11 cellular contexts compared by ENCODE assay signal in genomic region chr17:12730931-12731521, GRCh38. TPM values are rescaled to one million over a fixed set of nuclear protein-coding genes. Genes with fewer than 3 reads are reported as not detected.
DNase-seq lines count a peak whose midpoint lies in the region; ATAC-seq and TF ChIP-seq lines count a peak whose summit lies in the region.
"Had no signal": no experiment of that assay in that cellular context is flagged by ENCODE, and none has a peak within 500 bp of the region (broad histone marks: within the 10 kb centered on the region; RNA-seq: fewer than 3 reads in every experiment).

No MANE protein-coding gene starts in this region.

- no peak overlapping the region for H3K9ac ChIP-seq in skeletal muscle satellite cell (ENCODE audit: low read depth, low read length)

- no peaks in the 10 kb centered on the region for H3K27me3 ChIP-seq in skeletal muscle satellite cell (ENCODE audit: control insufficient read depth, insufficient read depth, low read length)
- H3K27me3 ChIP-seq: spleen had no signal

- TF ChIP-seq CTCF in choroid plexus epithelial cell (conservative IDR thresholded peaks at IDR 0.05; ENCODE audit: low read depth, low read length), result no peak

- ATAC-seq in GM21529 (IDR thresholded peaks at IDR 0.05; ENCODE audit: unreplicated experiment), result no peak
- ATAC-seq: activated T-cell treated with anti-CD3 and anti-CD28 coated beads, Interleukin-2, amount 50 U/mL, for 72 hours had no signal

- H3K9me3 ChIP-seq in skeletal muscle satellite cell (replicated peaks; ENCODE audit: low read length), result no peaks in the 10 kb centered on the region
- H3K9me3 ChIP-seq: spleen had no signal

- peaks cover 11% of the 10 kb centered on the region for H3K4me1 ChIP-seq in skeletal muscle satellite cell (ENCODE audit: control insufficient read depth, insufficient read depth, low read length)
- H3K4me1 ChIP-seq: spleen had no signal

- peak; percentile 14 for DNase-seq in HCEC 1CT
- peak; percentile 30 for DNase-seq in choroid plexus epithelial cell (ENCODE audit: low read depth)
- peak; percentile 99 for DNase-seq in islet precursor cell
- DNase-seq in RKO (ENCODE audit: low spot score), result no peak
- no peak for DNase-seq in NCI-H146 (lab: John Stamatoyannopoulos, UW)
- no peak for DNase-seq in NCI-H1436 (lab: John Stamatoyannopoulos, UW)
- DNase-seq: activated T-cell treated with anti-CD3 and anti-CD28 coated beads, Interleukin-2, amount 50 U/mL, for 72 hours; SHP77 treated with DMSO at 0.1 percent for 48 hours; spleen had no signal

- H3K4me3 ChIP-seq in choroid plexus epithelial cell (ENCODE audit: low read depth, low read length) (no peak overlapping the region), skeletal muscle satellite cell (ENCODE audit: low read length) (no peak overlapping the region)
- H3K4me3 ChIP-seq: spleen had no signal

- H3K36me3 ChIP-seq in skeletal muscle satellite cell (ENCODE audit: insufficient read depth, low read length), result no peaks in the 10 kb centered on the region
- H3K36me3 ChIP-seq: spleen had no signal

- peak overlapping the region; percentile 23 for H3K4me2 ChIP-seq in skeletal muscle satellite cell (ENCODE audit: low read length)

RNA-seq across cellular contexts. Expression of gene ARHGAP44, which starts 58.3 kb away (rescaled TPM):
- total RNA-seq in skeletal muscle satellite cell (2012; rRNA removed), result 0.76 and 2.2 TPM in 2 replicates

Comparison
In these comparisons a context has a peak if more than half of its experiments do, and no peak if none do; other contexts are left out.
1. DNase-seq: peak in HCEC 1CT (single experiment), choroid plexus epithelial cell (single experiment) and islet precursor cell (single experiment); none in RKO (single experiment), NCI-H146 (single experiment) and NCI-H1436 (single experiment).